8 cellular contexts compared by ENCODE assay signal in the genomic region with DNA sequence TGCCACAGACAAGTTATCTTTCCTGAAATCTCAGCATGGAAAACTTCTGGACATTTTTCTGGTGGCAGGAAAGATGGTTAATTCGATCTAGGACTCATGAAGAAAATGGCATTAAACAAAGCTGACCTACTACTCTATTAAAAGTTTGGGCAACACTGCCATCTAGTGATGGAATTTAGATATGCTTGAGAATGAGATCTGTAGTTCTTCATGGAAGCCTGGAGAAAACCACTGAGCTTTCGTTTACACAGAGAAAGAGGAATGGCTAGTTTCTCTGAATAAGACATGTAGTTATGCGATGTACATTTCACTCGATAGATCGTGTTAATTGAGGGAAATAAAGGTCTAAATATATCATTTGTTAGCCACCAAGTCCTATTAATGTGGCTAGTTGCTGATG. TPM values are rescaled to one million over a fixed set of nuclear protein-coding genes. Genes with fewer than 3 reads are reported as not detected.
DNase-seq lines count a peak whose midpoint lies in the region; ATAC-seq and TF ChIP-seq lines count a peak whose summit lies in the region.

No MANE protein-coding gene starts in this region.

- RAD21 ChIA-PET in HCT116 (lab: Charles Lee; ENCODE audit: low non-redundant PET in 1 of 2, low total read pairs in 2 of 2, uncharacterized antibody in 2 of 2, unreplicated experiment in 2 of 2), result no interaction called here

- no peaks in the 10 kb centered on the region for H3K36me3 Mint-ChIP-seq in osteocyte (ENCODE audit: unreplicated experiment)

- H3K79me2 ChIP-seq in HCT116 (ENCODE audit: insufficient read depth, low read length), result no peaks in the 10 kb centered on the region

- H3K4me1 Mint-ChIP-seq in osteocyte (ENCODE audit: unreplicated experiment), result no peaks in the 10 kb centered on the region

- no peak overlapping the region for H3K4me3 Mint-ChIP-seq in osteocyte (ENCODE audit: unreplicated experiment)

- no peak overlapping the region for H3K27ac Mint-ChIP-seq in osteocyte (ENCODE audit: unreplicated experiment)

- no peak overlapping the region for H3K4me2 ChIP-seq in HCT116 (ENCODE audit: low read length)

- BruUV-seq in A673 (replicated peaks; lab: Mats Ljungman, UMichigan), result no TSS peak
- BruUV-seq in HCT116 (replicated peaks; lab: Mats Ljungman, UMichigan), result no TSS peak

- POLR2A ChIA-PET in A673 (lab: Charles Lee; ENCODE audit: low non-redundant PET), result no interaction called here
- POLR2A ChIA-PET in GM10248 (lab: Yijun Ruan, JAX), result no interaction called here
- POLR2A ChIA-PET in HCT116 (lab: Charles Lee), result no interaction called here

- no peak overlapping the region for H2AFZ ChIP-seq in HCT116 (ENCODE audit: low read depth, low read length, poor library complexity, severe bottlenecking)

- H3K9ac ChIP-seq in HCT116 (ENCODE audit: low read length), result no peak overlapping the region

- no peaks in the 10 kb centered on the region for H3K27me3 ChIP-seq in A673 (replicated peaks; ENCODE audit: insufficient read depth, low read depth, low read length, poor library complexity)
- H3K27me3 ChIP-seq in HCT116 (ENCODE audit: insufficient read depth, low read length), result no peaks in the 10 kb centered on the region

- DNase-seq in A673 (ENCODE audit: low spot score) (peak; percentile 77), GM10248 (ENCODE audit: extremely low spot score) (peak; percentile 35), HCT116 (ENCODE audit: low read depth, low spot score) (peak; percentile 37), NAMALWA (ENCODE audit: low spot score) (peak; percentile 72), fibroblast of peridontal ligament (ENCODE audit: extremely low read depth) (peak; percentile 79), osteocyte (ENCODE audit: extremely low spot score, unreplicated experiment) (no peak)

- CTCF ChIA-PET in A673 (lab: Charles Lee) (interaction anchor here (0.7 to 1.3 kb wide), 6 partner anchors 10 to 428 kb away, joined by 3 to 10 read pairs (median 4); no protein-coding TSS in a partner anchor), GM10248 (lab: Yijun Ruan, JAX) (interaction anchor here (0.9 to 3.3 kb wide), 19 partner anchors 9 to 702 kb away, joined by 3 to 61 read pairs (median 4); no protein-coding TSS in a partner anchor), HCT116 (lab: Charles Lee) (interaction anchor here (0.8 to 1.9 kb wide), 12 partner anchors 10 to 956 kb away, joined by 3 to 20 read pairs (median 4); no protein-coding TSS in a partner anchor)

- intact Hi-C loops in A673 (cut with micrococcal nuclease; ENCODE audit: unreplicated experiment), result loop anchor here (5.0 kb wide), 2 partner anchors 180 to 700 kb away; no protein-coding TSS in a partner anchor
- intact Hi-C loops in HCT116 (cut with micrococcal nuclease), result loop anchor here (2.0 kb wide), 1 partner anchor 397 kb away; no protein-coding TSS in a partner anchor

- H3K27me3 Mint-ChIP-seq in osteocyte (ENCODE audit: unreplicated experiment), result peaks cover 13% of the 10 kb centered on the region

- H3K9me3 ChIP-seq in A673 (ENCODE audit: low read depth, low read length, poor library complexity, severe bottlenecking) (no peaks in the 10 kb centered on the region), HCT116 (ENCODE audit: control insufficient read depth in 1 of 2, insufficient read depth in 1 of 2, low read depth in 1 of 2, low read length in 2 of 2) (no peaks in the 10 kb centered on the region)

- H3K4me3 ChIP-seq in A673 (ENCODE audit: low read depth, low read length, poor library complexity, severe bottlenecking) (no peak overlapping the region), HCT116 (replicated peaks in 1 of 2; ENCODE audit: low read depth in 1 of 2, low read length in 2 of 2) (no peak overlapping the region)

- peak; percentile 56 for TF ChIP-seq RAD21 in HCT116 (IDR thresholded peaks at IDR 0.05; ENCODE audit: low read depth)

- TF ChIP-seq POLR2A in HCT116 (IDR thresholded peaks at IDR 0.05; ENCODE audit: borderline replicate concordance, extremely low read depth, insufficient read depth, insufficient read length), result no peak

- H3K27ac ChIP-seq in A673 (ENCODE audit: low read depth, low read length, poor library complexity, severe bottlenecking) (no peak overlapping the region), HCT116 (ENCODE audit: low read depth, low read length) (no peak overlapping the region)

- H3K36me3 ChIP-seq in A673 (ENCODE audit: insufficient read depth, low read length, poor library complexity, severe bottlenecking), result no peaks in the 10 kb centered on the region
- no peaks in the 10 kb centered on the region for H3K36me3 ChIP-seq in HCT116 (ENCODE audit: control insufficient read depth in 1 of 2, insufficient read depth in 2 of 2, low read length in 2 of 2)

- TF ChIP-seq CTCF in A673 (conservative IDR thresholded peaks at IDR 0.05; ENCODE audit: low read depth, low read length), result peak; percentile 67
- peak; percentile 25 for TF ChIP-seq CTCF in GM10248 (IDR thresholded peaks at IDR 0.05; ENCODE audit: control extremely low read depth, extremely low read depth, low read depth, missing control alignments)
- TF ChIP-seq CTCF in HCT116 (IDR thresholded peaks at IDR 0.05 in 2 of 3, conservative IDR thresholded peaks at IDR 0.05 in 1 of 3; ENCODE audit: borderline replicate concordance in 1 of 3, insufficient read depth in 1 of 3, low read depth in 2 of 3, low read length in 2 of 3), result peak; percentile 37 to 48 (median 39); a peak in 4 of 6 replicates
- TF ChIP-seq CTCF in osteocyte (IDR thresholded peaks at IDR 0.05), result peak; percentile 71

- H3K4me1 ChIP-seq in A673 (ENCODE audit: insufficient read depth, low read length, poor library complexity, severe bottlenecking) (no peaks in the 10 kb centered on the region), HCT116 (ENCODE audit: control insufficient read depth in 1 of 2, insufficient read depth in 2 of 2, low read length in 2 of 2) (peaks cover 0 to 4% of the 10 kb centered on the region in 2 experiments; a peak in 1 of 4 replicates)

- no peaks in the 10 kb centered on the region for H3K9me3 Mint-ChIP-seq in osteocyte (ENCODE audit: unreplicated experiment)

- no peaks in the 10 kb centered on the region for H4K20me1 ChIP-seq in HCT116 (ENCODE audit: insufficient read depth)

- ATAC-seq in HCT116 (peak; percentile 79), SK-N-SH treated with all-trans-retinoic acid at 6 μM for 48 hours (peak; percentile 95), HG03139 (IDR thresholded peaks at IDR 0.05; ENCODE audit: unreplicated experiment) (no peak)

- H3K9me2 ChIP-seq in HCT116 (ENCODE audit: insufficient read depth), result no peaks in the 10 kb centered on the region

TF ChIP-seq in HCT116, 20 proteins besides CTCF, POLR2A, EP300 and RAD21 (continues in another document):
- TF ChIP-seq SIN3A (IDR thresholded peaks at IDR 0.05; ENCODE audit: low read depth) (no peak), POLR2AphosphoS5 (IDR thresholded peaks at IDR 0.05; ENCODE audit: low read depth, low read length) (no peak), CBX3 (IDR thresholded peaks at IDR 0.05; ENCODE audit: low read depth) (no peak)
- TF ChIP-seq, protein P1, sequence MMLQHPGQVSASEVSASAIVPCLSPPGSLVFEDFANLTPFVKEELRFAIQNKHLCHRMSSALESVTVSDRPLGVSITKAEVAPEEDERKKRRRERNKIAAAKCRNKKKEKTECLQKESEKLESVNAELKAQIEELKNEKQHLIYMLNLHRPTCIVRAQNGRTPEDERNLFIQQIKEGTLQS (IDR thresholded peaks at IDR 0.05), result no peak
- TF ChIP-seq, protein P2, sequence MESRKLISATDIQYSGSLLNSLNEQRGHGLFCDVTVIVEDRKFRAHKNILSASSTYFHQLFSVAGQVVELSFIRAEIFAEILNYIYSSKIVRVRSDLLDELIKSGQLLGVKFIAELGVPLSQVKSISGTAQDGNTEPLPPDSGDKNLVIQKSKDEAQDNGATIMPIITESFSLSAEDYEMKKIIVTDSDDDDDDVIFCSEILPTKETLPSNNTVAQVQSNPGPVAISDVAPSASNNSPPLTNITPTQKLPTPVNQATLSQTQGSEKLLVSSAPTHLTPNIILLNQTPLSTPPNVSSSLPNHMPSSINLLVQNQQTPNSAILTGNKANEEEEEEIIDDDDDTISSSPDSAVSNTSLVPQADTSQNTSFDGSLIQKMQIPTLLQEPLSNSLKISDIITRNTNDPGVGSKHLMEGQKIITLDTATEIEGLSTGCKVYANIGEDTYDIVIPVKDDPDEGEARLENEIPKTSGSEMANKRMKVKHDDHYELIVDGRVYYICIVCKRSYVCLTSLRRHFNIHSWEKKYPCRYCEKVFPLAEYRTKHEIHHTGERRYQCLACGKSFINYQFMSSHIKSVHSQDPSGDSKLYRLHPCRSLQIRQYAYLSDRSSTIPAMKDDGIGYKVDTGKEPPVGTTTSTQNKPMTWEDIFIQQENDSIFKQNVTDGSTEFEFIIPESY (IDR thresholded peaks at IDR 0.05; ENCODE audit: extremely low read depth, insufficient replicate concordance, low read length), result no peak

TF ChIP-seq in SK-N-SH treated with all-trans-retinoic acid at 6 μM for 48 hours, 23 proteins besides CTCF, POLR2A, EP300 and RAD21 (continues in another document):
- TF ChIP-seq, protein P3, sequence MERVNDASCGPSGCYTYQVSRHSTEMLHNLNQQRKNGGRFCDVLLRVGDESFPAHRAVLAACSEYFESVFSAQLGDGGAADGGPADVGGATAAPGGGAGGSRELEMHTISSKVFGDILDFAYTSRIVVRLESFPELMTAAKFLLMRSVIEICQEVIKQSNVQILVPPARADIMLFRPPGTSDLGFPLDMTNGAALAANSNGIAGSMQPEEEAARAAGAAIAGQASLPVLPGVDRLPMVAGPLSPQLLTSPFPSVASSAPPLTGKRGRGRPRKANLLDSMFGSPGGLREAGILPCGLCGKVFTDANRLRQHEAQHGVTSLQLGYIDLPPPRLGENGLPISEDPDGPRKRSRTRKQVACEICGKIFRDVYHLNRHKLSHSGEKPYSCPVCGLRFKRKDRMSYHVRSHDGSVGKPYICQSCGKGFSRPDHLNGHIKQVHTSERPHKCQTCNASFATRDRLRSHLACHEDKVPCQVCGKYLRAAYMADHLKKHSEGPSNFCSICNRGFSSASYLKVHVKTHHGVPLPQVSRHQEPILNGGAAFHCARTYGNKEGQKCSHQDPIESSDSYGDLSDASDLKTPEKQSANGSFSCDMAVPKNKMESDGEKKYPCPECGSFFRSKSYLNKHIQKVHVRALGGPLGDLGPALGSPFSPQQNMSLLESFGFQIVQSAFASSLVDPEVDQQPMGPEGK (CRISPR knock-in tag; IDR thresholded peaks at IDR 0.05; ENCODE audit: borderline replicate concordance), result no peak
- TF ChIP-seq GLIS3 (CRISPR knock-in tag; IDR thresholded peaks at IDR 0.05) (no peak), BACH2 (CRISPR knock-in tag; IDR thresholded peaks at IDR 0.05; ENCODE audit: borderline replicate concordance) (no peak), PPARA (CRISPR knock-in tag; IDR thresholded peaks at IDR 0.05; ENCODE audit: borderline replicate concordance) (no peak), TOX (CRISPR knock-in tag; IDR thresholded peaks at IDR 0.05; ENCODE audit: borderline replicate concordance) (no peak), ZNF70 (CRISPR knock-in tag; IDR thresholded peaks at IDR 0.05) (no peak), ARNTL (CRISPR knock-in tag; IDR thresholded peaks at IDR 0.05; ENCODE audit: borderline replicate concordance, low read depth) (no peak)

RNA-seq across cellular contexts. Expression of gene CHRDL1, which starts 51.7 kb away (rescaled TPM):
- total RNA-seq in A673 (2021) (0.41 and 1.1 TPM in 2 replicates), HCT116 (2021; ENCODE audit: unreplicated experiment) (0.05 TPM), osteocyte (0.32 and 0.63 TPM in 2 replicates)
- not detected in 2 replicates for polyA plus RNA-seq in HCT116 (2012)
